ENCODE assay signal across 10 cellular contexts in the genomic region with DNA sequence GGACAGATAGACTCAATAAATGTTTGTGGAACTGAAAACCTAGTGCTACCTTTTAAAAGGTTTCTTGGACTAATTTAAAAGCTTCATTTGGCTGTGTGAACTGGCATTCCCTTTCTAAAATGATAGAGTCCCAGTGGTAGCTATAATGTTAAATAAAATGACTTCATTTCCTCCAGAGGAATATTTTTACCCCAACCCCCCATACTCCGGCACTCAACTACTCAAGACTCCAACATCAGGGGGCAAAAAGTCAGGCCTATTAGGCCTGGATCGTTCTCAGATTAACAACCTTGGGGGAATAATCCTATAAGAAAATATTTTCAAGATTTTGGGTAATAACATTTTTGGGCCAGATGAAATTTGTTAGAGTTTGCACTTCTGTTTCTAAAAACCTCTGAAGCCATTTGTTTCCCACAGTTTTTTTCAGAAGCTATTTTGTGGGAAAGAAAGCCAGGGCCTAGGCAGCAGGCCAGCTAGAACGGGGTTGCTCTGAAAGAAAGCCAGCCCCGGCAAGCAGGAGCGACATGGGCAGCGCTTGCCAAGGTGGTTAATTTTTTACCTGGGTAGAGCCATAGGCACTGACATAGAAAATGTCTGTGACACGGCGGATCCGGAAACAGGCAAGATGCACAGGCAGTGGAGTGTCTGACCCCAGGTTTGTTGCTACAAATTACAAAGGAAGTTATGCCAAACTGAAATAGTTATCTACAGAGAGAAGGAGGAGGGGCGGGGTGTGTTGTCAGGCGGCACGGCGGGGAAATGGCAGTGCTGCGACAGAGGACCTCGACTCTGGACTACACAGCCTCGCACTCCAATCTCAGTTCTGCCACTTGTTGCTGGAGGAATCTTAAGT.
DNase-seq lines count a peak whose midpoint lies in the region; ATAC-seq and TF ChIP-seq lines count a peak whose summit lies in the region.
"Had no signal": no experiment of that assay in that cellular context is flagged by ENCODE, and none has a peak within 500 bp of the region (broad histone marks: within the 10 kb centered on the region; RNA-seq: fewer than 3 reads in every experiment).

No MANE protein-coding gene starts in this region.

- TF ChIP-seq RAD21 in IMR-90 (IDR thresholded peaks at IDR 0.05; ENCODE audit: low read length) = no peak

- peaks cover 2 to 4% (median 3%) of the 10 kb centered on the region in 3 donors for H3K27me3 Mint-ChIP-seq in immature natural killer cell (ENCODE audit: low read depth in 3 of 3)

- no TSS peak for BruUV-seq in IMR-90 (replicated peaks; lab: Mats Ljungman, UMichigan)

- H3K14ac ChIP-seq in IMR-90 (replicated peaks; ENCODE audit: low read depth, low read length) = peak overlapping the region; percentile 73

- no peak for TF ChIP-seq POLR2A in IMR-90 (IDR thresholded peaks at IDR 0.05; ENCODE audit: low read depth, low read length)

- peak overlapping the region; percentile 61 for H4K5ac ChIP-seq in IMR-90 (ENCODE audit: low read depth, low read length)

- H3K9me1 ChIP-seq in IMR-90 (ENCODE audit: insufficient read depth, low read length) = peaks cover 16% of the 10 kb centered on the region

- peak overlapping the region; percentile 45 to 52; a peak in 3 of 4 replicates for H4K8ac ChIP-seq in IMR-90 (ENCODE audit: low read depth in 2 of 2, low read length in 2 of 2)

- H3K36me3 ChIP-seq in IMR-90 (ENCODE audit: control insufficient read depth, insufficient read depth, low read length) (no peaks in the 10 kb centered on the region), subcutaneous abdominal adipose tissue (ENCODE audit: control insufficient read depth in 5 of 5, insufficient read depth in 5 of 5, low read length in 5 of 5) (no peaks in the 10 kb centered on the region)

- ATAC-seq in IMR-90 (ENCODE audit: low read depth) (no peak), left lobe of liver (peak; percentile 79), HG03097 (IDR thresholded peaks at IDR 0.05; ENCODE audit: low FRiP score, unreplicated experiment) (no peak)

- H3K4me1 ChIP-seq in IMR-90 (ENCODE audit: control insufficient read depth, insufficient read depth, low read length) (peaks cover 20% of the 10 kb centered on the region), subcutaneous abdominal adipose tissue (ENCODE audit: control insufficient read depth in 5 of 5, insufficient read depth in 5 of 5, low read length in 5 of 5) (peaks cover 0 to 48% (median 34%) of the 10 kb centered on the region in 5 donors)

- H2AFZ ChIP-seq in IMR-90 (replicated peaks; ENCODE audit: low read length, poor library complexity) = peak overlapping the region; percentile 63

- DNase-seq in IMR-90 (no peak), cerebellar nuclear complex (lab: John Stamatoyannopoulos, UW) (peak; percentile 45 to 60), left lobe of liver (ENCODE audit: low spot score) (peak; percentile 93), NCI-H1694 (lab: John Stamatoyannopoulos, UW) (no peak), GM13977 (ENCODE audit: low spot score) (no peak), immature natural killer cell (no peak)
- DNase-seq: OCI-M1 had no signal

- peak overlapping the region; percentile 91; the same call in 2 of the 3 replicates for H2BK15ac ChIP-seq in IMR-90 (ENCODE audit: low read depth, low read length)

- peak overlapping the region; percentile 34; the same call in 1 of the 2 replicates for H3K4me2 ChIP-seq in IMR-90 (ENCODE audit: low read depth, low read length)

- CTCF ChIA-PET in IMR-90 (lab: Yijun Ruan, JAX) = no interaction called here

- WGBS in IMR-90 (ENCODE audit: extremely low coverage in 2 of 2, insufficient read length in 1 of 2), 2 experiments = 50% methylated on average over 7 of the region's 16 CpGs; no CpG with 5 or more reads in 1 of the 2 experiments

- H3K27me3 ChIP-seq in IMR-90 (ENCODE audit: control insufficient read depth, insufficient read depth, low read length) (no peaks in the 10 kb centered on the region), subcutaneous abdominal adipose tissue (ENCODE audit: control insufficient read depth in 5 of 5, insufficient read depth in 4 of 5, low read length in 5 of 5) (no peaks in the 10 kb centered on the region)

- POLR2A ChIA-PET in IMR-90 (lab: Charles Lee; ENCODE audit: unreplicated experiment) = no interaction called here

- H2BK5ac ChIP-seq in IMR-90 (ENCODE audit: low read depth, low read length, poor library complexity, severe bottlenecking) = peak overlapping the region; percentile 49

- peak overlapping the region; percentile 41 for H2AK5ac ChIP-seq in IMR-90 (ENCODE audit: low read depth, low read length)

- H3K4me3 Mint-ChIP-seq in immature natural killer cell = no peak overlapping the region
- H3K4me3 Mint-ChIP-seq: neural crest cell had no signal

- peak overlapping the region; percentile 77; the same call in 1 of the 2 replicates for H3K23ac ChIP-seq in IMR-90 (ENCODE audit: low read depth, low read length)

- H3K36me3 Mint-ChIP-seq in immature natural killer cell = no peaks in the 10 kb centered on the region

- TF ChIP-seq CTCF in IMR-90 (conservative IDR thresholded peaks at IDR 0.05; ENCODE audit: low read depth, low read length) = no peak
- TF ChIP-seq CTCF in GM13977 (IDR thresholded peaks at IDR 0.05; ENCODE audit: extremely low read depth, insufficient read depth, missing control alignments) = no peak

- peak overlapping the region; percentile 86 for H2BK20ac ChIP-seq in IMR-90 (ENCODE audit: low read depth, low read length)

- H3K9me3 ChIP-seq in IMR-90 (ENCODE audit: control insufficient read depth, insufficient read depth, low read length) (no peaks in the 10 kb centered on the region), subcutaneous abdominal adipose tissue (ENCODE audit: control insufficient read depth in 5 of 5, low read length in 5 of 5) (no peaks in the 10 kb centered on the region)

- H3K27ac ChIP-seq in IMR-90 (ENCODE audit: insufficient read depth, low read length) = no peak overlapping the region
- H3K27ac ChIP-seq in subcutaneous abdominal adipose tissue (ENCODE audit: low read depth, low read length) = peak overlapping the region; percentile 88

- peaks cover 34 to 85% of the 10 kb centered on the region in 2 experiments; a peak in 3 of 4 replicates for H3K79me1 ChIP-seq in IMR-90 (ENCODE audit: low read depth in 1 of 2, low read length in 2 of 2)

- no peak overlapping the region for H3K27ac Mint-ChIP-seq in immature natural killer cell

- H3K4me3 ChIP-seq in IMR-90 (ENCODE audit: insufficient read depth, low read depth, low read length) (no peak overlapping the region), subcutaneous abdominal adipose tissue (ENCODE audit: low read depth in 1 of 5, low read length in 5 of 5) (peak overlapping the region; percentile 30 to 67 (median 43))

- H3K9ac ChIP-seq in IMR-90 (ENCODE audit: low read depth, low read length) (no peak overlapping the region), subcutaneous abdominal adipose tissue (ENCODE audit: low read length in 5 of 5) (peak overlapping the region; percentile 23 to 72 (median 65))

- H3K9me3 Mint-ChIP-seq in immature natural killer cell = peaks cover 0 to 3% (median 0%) of the 10 kb centered on the region in 6 donors
- H3K9me3 Mint-ChIP-seq: neural crest cell had no signal

- peak overlapping the region; percentile 90 for H3K4ac ChIP-seq in IMR-90 (ENCODE audit: low read depth, low read length)

- H3K56ac ChIP-seq in IMR-90 (ENCODE audit: extremely low read depth, insufficient read depth, low read length) = peak overlapping the region; percentile 38; the same call in 1 of the 2 replicates

- H4K20me1 ChIP-seq in IMR-90 (ENCODE audit: insufficient read depth, low read length) = no peaks in the 10 kb centered on the region

- no peaks in the 10 kb centered on the region for H3K4me1 Mint-ChIP-seq in immature natural killer cell

- H3K18ac ChIP-seq in IMR-90 (ENCODE audit: low read depth, low read length) = peak overlapping the region; percentile 13; the same call in 1 of the 2 replicates

- peak overlapping the region; percentile 91 for H2BK120ac ChIP-seq in IMR-90 (ENCODE audit: low read depth, low read length)

- intact Hi-C loops in IMR-90 (cut with micrococcal nuclease) = loop anchor here (10.0 kb wide), 2 partner anchors 169 to 181 kb away; no protein-coding TSS in a partner anchor

- dilution Hi-C loops in IMR-90 (cut with HindIII; ENCODE audit: low sequenced_read_pairs, unreplicated experiment) = no loop called here

- no peak overlapping the region for H2AK9ac ChIP-seq in IMR-90 (replicated peaks; ENCODE audit: low read depth, low read length, poor library complexity)

- in situ Hi-C loops in IMR-90 (cut with MboI; ENCODE audit: low sequenced_read_pairs) = no loop called here
- in situ Hi-C loops in GM13977 (cut with MboI; ENCODE audit: low pct_unique_long_range_greater_than_20kb, low sequenced_read_pairs, unreplicated experiment) = no loop called here

- peak overlapping the region; percentile 51 for H4K91ac ChIP-seq in IMR-90 (ENCODE audit: insufficient read depth, low read depth, low read length)

TF ChIP-seq in IMR-90, 13 proteins besides CTCF, POLR2A, EP300 and RAD21 (continues in another document):
- no peak for TF ChIP-seq FOS (IDR thresholded peaks at IDR 0.05; ENCODE audit: low read depth, low read length)
- no peak for TF ChIP-seq NFE2L2 (IDR thresholded peaks at IDR 0.05; ENCODE audit: low read depth, low read length)
- TF ChIP-seq SMC3 (IDR thresholded peaks at IDR 0.05; ENCODE audit: low read depth, low read length) = no peak
- no peak for TF ChIP-seq RCOR1 (IDR thresholded peaks at IDR 0.05; ENCODE audit: insufficient replicate concordance, low read length)
- TF ChIP-seq RFX5 (IDR thresholded peaks at IDR 0.05; ENCODE audit: low read depth, low read length) = no peak
- no peak for TF ChIP-seq BHLHE40 (IDR thresholded peaks at IDR 0.05; ENCODE audit: low read depth, low read length)
- no peak for TF ChIP-seq MAZ (IDR thresholded peaks at IDR 0.05; ENCODE audit: borderline replicate concordance, low read depth, low read length)
- TF ChIP-seq MAFK (IDR thresholded peaks at IDR 0.05; ENCODE audit: low read depth, low read length) = no peak
- TF ChIP-seq CHD1 (IDR thresholded peaks at IDR 0.05; ENCODE audit: low read depth, low read length) = no peak
- TF ChIP-seq MXI1 (IDR thresholded peaks at IDR 0.05; ENCODE audit: borderline replicate concordance, low read depth, low read length) = no peak
- TF ChIP-seq, protein P1, sequence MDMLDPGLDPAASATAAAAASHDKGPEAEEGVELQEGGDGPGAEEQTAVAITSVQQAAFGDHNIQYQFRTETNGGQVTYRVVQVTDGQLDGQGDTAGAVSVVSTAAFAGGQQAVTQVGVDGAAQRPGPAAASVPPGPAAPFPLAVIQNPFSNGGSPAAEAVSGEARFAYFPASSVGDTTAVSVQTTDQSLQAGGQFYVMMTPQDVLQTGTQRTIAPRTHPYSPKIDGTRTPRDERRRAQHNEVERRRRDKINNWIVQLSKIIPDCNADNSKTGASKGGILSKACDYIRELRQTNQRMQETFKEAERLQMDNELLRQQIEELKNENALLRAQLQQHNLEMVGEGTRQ (IDR thresholded peaks at IDR 0.05; ENCODE audit: low read depth, low read length) = no peak

Comparison
In these comparisons a context has a peak if more than half of its experiments do, and no peak if none do; other contexts are left out.
1. DNase-seq: peak in cerebellar nuclear complex (2 of 2) and left lobe of liver (single experiment); none in IMR-90 (single experiment), NCI-H1694 (single experiment), GM13977 (single experiment) and immature natural killer cell (0 of 3).